Comparison of ENCODE assay signal across 20 cellular contexts in genomic region chr2:219378167-219378851, GRCh38. TPM values are rescaled to one million over a fixed set of nuclear protein-coding genes. Genes with fewer than 3 reads are reported as not detected.
"Had no signal": no experiment of that assay in that cellular context is flagged by ENCODE, and none has a peak within 500 bp of the region (broad histone marks: within the 10 kb centered on the region; RNA-seq: fewer than 3 reads in every experiment).

No MANE protein-coding gene starts in this region.

- H3K9me3 ChIP-seq: colonic mucosa, suprapubic skin, transverse colon, vagina had no signal

- DNase-seq: activated B cell treated with CpG ODN at 0.5 μM for 24 hours; activated CD4-positive, alpha-beta memory T cell treated with anti-CD3 and anti-CD28 coated beads, Interleukin-2, amount 10 ng/mL, durations not matched to agents 7 days and 5 days; activated CD4-positive, alpha-beta T cell treated with anti-CD3 and anti-CD28 coated beads for 4 hours; activated naive CD4-positive, alpha-beta T cell treated with anti-CD3 and anti-CD28 coated beads for 36 hours; activated T-cell treated with anti-CD3 and anti-CD28 coated beads, Interleukin-2, amount 50 U/mL, for 24 hours; central memory CD4-positive, alpha-beta T cell; colonic mucosa; mesenchymal stem cell; transverse colon had no signal

- H3K27me3 ChIP-seq: colonic mucosa, suprapubic skin, transverse colon, vagina had no signal

- H3K9me3 Mint-ChIP-seq: activated B cell treated with CpG ODN at 0.5 μM for 24 hours; activated CD4-positive, alpha-beta memory T cell treated with anti-CD3 and anti-CD28 coated beads, Interleukin-2, amount 10 ng/mL, durations not matched to agents 7 days and 5 days; activated naive CD4-positive, alpha-beta T cell treated with anti-CD3 and anti-CD28 coated beads for 36 hours; activated T-cell treated with anti-CD3 and anti-CD28 coated beads, Interleukin-2, amount 50 U/mL, for 24 hours; brain; natural killer cell treated with Interleukin-12 subunit alpha and Interleukin-12 subunit beta and Interleukin-15 and Interleukin-18, amount 100 ng/mL, for 72 hours; stimulated activated naive CD8-positive, alpha-beta T cell treated with anti-CD3 and anti-CD28 coated beads, Interleukin-15, Interleukin-2, amounts not matched to agents 100 ng/mL and 50 ng/mL, for 24 hours had no signal

- H3K36me3 ChIP-seq: colonic mucosa had no signal

- H3K4me3 Mint-ChIP-seq: activated B cell treated with CpG ODN at 0.5 μM for 24 hours; activated CD4-positive, alpha-beta memory T cell treated with anti-CD3 and anti-CD28 coated beads, Interleukin-2, amount 10 ng/mL, durations not matched to agents 7 days and 5 days; activated naive CD4-positive, alpha-beta T cell treated with anti-CD3 and anti-CD28 coated beads for 36 hours; activated T-cell treated with anti-CD3 and anti-CD28 coated beads, Interleukin-2, amount 50 U/mL, for 24 hours; brain; natural killer cell treated with Interleukin-12 subunit alpha and Interleukin-12 subunit beta and Interleukin-15 and Interleukin-18, amount 100 ng/mL, for 72 hours; stimulated activated naive CD8-positive, alpha-beta T cell treated with anti-CD3 and anti-CD28 coated beads, Interleukin-15, Interleukin-2, amounts not matched to agents 100 ng/mL and 50 ng/mL, for 24 hours had no signal

- H3K4me1 Mint-ChIP-seq: activated B cell treated with CpG ODN at 0.5 μM for 24 hours; activated CD4-positive, alpha-beta memory T cell treated with anti-CD3 and anti-CD28 coated beads, Interleukin-2, amount 10 ng/mL, durations not matched to agents 7 days and 5 days had no signal

- H3K4me3 ChIP-seq: colonic mucosa, skin epidermis, suprapubic skin, transverse colon, vagina had no signal

- ATAC-seq: natural killer cell treated with Interleukin-12 subunit alpha and Interleukin-12 subunit beta and Interleukin-15 and Interleukin-18, amount 100 ng/mL, for 72 hours had no signal

- H3K27ac ChIP-seq: colonic mucosa, skin epidermis, suprapubic skin, transverse colon, vagina had no signal

- H3K27ac Mint-ChIP-seq: activated B cell treated with CpG ODN at 0.5 μM for 24 hours; activated CD4-positive, alpha-beta memory T cell treated with anti-CD3 and anti-CD28 coated beads, Interleukin-2, amount 10 ng/mL, durations not matched to agents 7 days and 5 days; activated naive CD4-positive, alpha-beta T cell treated with anti-CD3 and anti-CD28 coated beads for 36 hours; activated T-cell treated with anti-CD3 and anti-CD28 coated beads, Interleukin-2, amount 50 U/mL, for 24 hours; natural killer cell treated with Interleukin-12 subunit alpha and Interleukin-12 subunit beta and Interleukin-15 and Interleukin-18, amount 100 ng/mL, for 72 hours; stimulated activated naive CD8-positive, alpha-beta T cell treated with anti-CD3 and anti-CD28 coated beads, Interleukin-15, Interleukin-2, amounts not matched to agents 100 ng/mL and 50 ng/mL, for 24 hours had no signal

- H3K4me1 ChIP-seq: colonic mucosa, suprapubic skin, transverse colon, vagina had no signal

- H3K27me3 Mint-ChIP-seq: activated B cell treated with CpG ODN at 0.5 μM for 24 hours; activated CD4-positive, alpha-beta memory T cell treated with anti-CD3 and anti-CD28 coated beads, Interleukin-2, amount 10 ng/mL, durations not matched to agents 7 days and 5 days; activated T-cell treated with anti-CD3 and anti-CD28 coated beads, Interleukin-2, amount 50 U/mL, for 24 hours; brain; natural killer cell treated with Interleukin-12 subunit alpha and Interleukin-12 subunit beta and Interleukin-15 and Interleukin-18, amount 100 ng/mL, for 72 hours; stimulated activated naive CD8-positive, alpha-beta T cell treated with anti-CD3 and anti-CD28 coated beads, Interleukin-15, Interleukin-2, amounts not matched to agents 100 ng/mL and 50 ng/mL, for 24 hours had no signal

RNA-seq across cellular contexts. Expression of gene DES, which starts 39.9 kb away (rescaled TPM):
- total RNA-seq: activated B cell treated with CpG ODN at 0.5 μM for 24 hours; activated CD4-positive, alpha-beta memory T cell treated with anti-CD3 and anti-CD28 coated beads, Interleukin-2, amount 10 ng/mL, durations not matched to agents 7 days and 5 days; activated naive CD4-positive, alpha-beta T cell treated with anti-CD3 and anti-CD28 coated beads for 36 hours; natural killer cell treated with Interleukin-12 subunit alpha and Interleukin-12 subunit beta and Interleukin-15 and Interleukin-18, amount 100 ng/mL, for 72 hours had no signal

RNA-seq across cellular contexts. Expression of gene RESP18, which starts 45.8 kb away (rescaled TPM):
- total RNA-seq: activated B cell treated with CpG ODN at 0.5 μM for 24 hours; activated CD4-positive, alpha-beta memory T cell treated with anti-CD3 and anti-CD28 coated beads, Interleukin-2, amount 10 ng/mL, durations not matched to agents 7 days and 5 days; activated naive CD4-positive, alpha-beta T cell treated with anti-CD3 and anti-CD28 coated beads for 36 hours; colonic mucosa; kidney epithelial cell; liver; natural killer cell treated with Interleukin-12 subunit alpha and Interleukin-12 subunit beta and Interleukin-15 and Interleukin-18, amount 100 ng/mL, for 72 hours; omental fat pad; posterior vena cava; suprapubic skin; transverse colon; vagina had no signal
- polyA plus RNA-seq: esophagus, liver had no signal
